Comparison of ENCODE assay signal across 10 cellular contexts in genomic region chr9:114166103-114166470, GRCh38.
"Had no signal": no experiment of that assay in that cellular context is flagged by ENCODE, and none has a peak within 500 bp of the region (broad histone marks: within the 10 kb centered on the region; RNA-seq: fewer than 3 reads in every experiment).

No MANE protein-coding gene starts in this region.

- DNase-seq: GM23248, GOT3, H9, HCEC 1CT, HFFc6, IMR-90, KBM-7 had no signal

- H3K4me3 ChIP-seq: GM23248 had no signal

- H2AFZ ChIP-seq: GM23248 had no signal

- H3K9ac ChIP-seq: GM23248, KMS-11 had no signal

- H3K27ac ChIP-seq: GM23248, HL-60, KMS-11 had no signal

- FAIRE-seq: H54 had no signal

- H3K4me2 ChIP-seq: KMS-11 had no signal
